ENCODE assay signal across 31 cellular contexts in the genomic region with DNA sequence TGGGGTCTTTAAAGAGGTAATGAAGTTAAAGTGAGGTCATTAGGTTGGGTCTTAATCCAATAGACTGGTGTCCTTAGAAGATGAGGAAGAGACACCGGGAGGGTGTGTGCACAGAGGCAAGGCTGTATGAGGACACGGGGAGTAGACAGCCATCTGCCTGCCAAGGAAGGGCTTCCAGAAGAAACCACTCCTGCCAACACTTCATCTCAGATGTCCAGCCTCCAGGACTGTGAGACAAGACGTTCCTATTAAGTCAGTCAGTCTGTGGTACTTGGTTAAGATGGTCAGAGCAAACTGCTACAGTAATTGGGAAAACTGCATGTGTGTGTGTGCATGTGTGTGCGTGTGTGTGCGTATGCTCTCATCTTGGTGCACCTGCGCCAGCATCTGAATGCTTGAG.
"Had no signal": no experiment of that assay in that cellular context is flagged by ENCODE, and none has a peak within 500 bp of the region (broad histone marks: within the 10 kb centered on the region; RNA-seq: fewer than 3 reads in every experiment).

No MANE protein-coding gene starts in this region.

- H3K4me3 Mint-ChIP-seq: activated CD4-positive, alpha-beta memory T cell treated with anti-CD3 and anti-CD28 coated beads for 36 hours; activated CD4-positive, alpha-beta T cell treated with anti-CD3 and anti-CD28 coated beads for 36 hours; activated CD4-positive, alpha-beta T cell treated with anti-CD3 and anti-CD28 coated beads, Interleukin-2, amount 10 ng/mL, durations not matched to agents 24 days and 14 days; activated CD8-positive, alpha-beta memory T cell treated with anti-CD3 and anti-CD28 coated beads, Interleukin-2, amount 10 ng/mL, durations not matched to agents 7 days and 5 days; activated CD8-positive, alpha-beta T cell treated with anti-CD3 and anti-CD28 coated beads, Interleukin-2, amount 10 ng/mL, durations not matched to agents 7 days and 5 days; activated naive CD4-positive, alpha-beta T cell treated with anti-CD3 and anti-CD28 coated beads, Interleukin-2, amount 10 ng/mL, durations not matched to agents 7 days and 5 days; activated naive CD8-positive, alpha-beta T cell treated with anti-CD3 and anti-CD28 coated beads, Interleukin-2, amount 10 ng/mL, durations not matched to agents 7 days and 5 days; activated T-helper 1 cell treated with anti-CD3 and anti-CD28 coated beads, Interleukin-12 subunit alpha, Interleukin-12 subunit beta, Interleukin-2, Interleukin-4 antibody, amounts not matched to agents 30 ng/mL and 10 ng/mL and 1 ng/mL, durations not matched to agents 14 hours and 24 hours and 36 hours; brain; effector memory CD8-positive, alpha-beta T cell had no signal

- ATAC-seq: activated CD4-positive, alpha-beta T cell treated with anti-CD3 and anti-CD28 coated beads for 36 hours; activated CD8-positive, alpha-beta memory T cell treated with anti-CD3 and anti-CD28 coated beads, Interleukin-2, amount 10 ng/mL, durations not matched to agents 7 days and 5 days; activated CD8-positive, alpha-beta T cell treated with anti-CD3 and anti-CD28 coated beads, Interleukin-2, amount 10 ng/mL, durations not matched to agents 7 days and 5 days; activated naive CD4-positive, alpha-beta T cell treated with anti-CD3 and anti-CD28 coated beads, Interleukin-2, amount 50 U/mL, for 72 hours; effector memory CD8-positive, alpha-beta T cell; foreskin keratinocyte; gastrocnemius medialis had no signal

- DNase-seq: activated CD4-positive, alpha-beta memory T cell treated with anti-CD3 and anti-CD28 coated beads for 36 hours; activated CD4-positive, alpha-beta T cell treated with anti-CD3 and anti-CD28 coated beads for 36 hours; activated CD4-positive, alpha-beta T cell treated with anti-CD3 and anti-CD28 coated beads, Interleukin-2, amount 10 ng/mL, durations not matched to agents 24 days and 14 days; activated CD4-positive, CD25-positive, alpha-beta regulatory T cell; activated CD4-positive, CD25-positive, alpha-beta regulatory T cell treated with anti-CD3 and anti-CD28 coated beads, Interleukin-2, amount 50 U/mL, for 72 hours; activated CD8-positive, alpha-beta memory T cell treated with anti-CD3 and anti-CD28 coated beads, Interleukin-2, amount 10 ng/mL, durations not matched to agents 7 days and 5 days; activated CD8-positive, alpha-beta memory T cell treated with anti-CD3 and anti-CD28 coated beads, Interleukin-2, amount 50 U/mL, for 4 hours; activated CD8-positive, alpha-beta T cell treated with anti-CD3 and anti-CD28 coated beads, Interleukin-2, amount 10 ng/mL, durations not matched to agents 7 days and 5 days; activated gamma-delta T cell; activated naive CD4-positive, alpha-beta T cell; activated naive CD4-positive, alpha-beta T cell treated with anti-CD3 and anti-CD28 coated beads, Interleukin-2, amount 10 ng/mL, durations not matched to agents 7 days and 5 days; activated naive CD8-positive, alpha-beta T cell treated with anti-CD3 and anti-CD28 coated beads, Interleukin-2, amount 10 ng/mL, durations not matched to agents 7 days and 5 days; activated T-cell treated with anti-CD3 and anti-CD28 coated beads, Interleukin-2, amount 50 U/mL, for 1 hour; activated T-cell treated with anti-CD3 and anti-CD28 coated beads, Interleukin-2, amount 50 U/mL, for 48 hours; caudate nucleus; cortex of kidney; dermis blood vessel endothelial cell; effector CD4-positive, alpha-beta T cell; effector memory CD8-positive, alpha-beta T cell; erythroblast; foreskin keratinocyte; gastrocnemius medialis; glutamatergic neuron; T-helper 2 cell had no signal

- FAIRE-seq: colon had no signal

- H3K4me1 Mint-ChIP-seq: activated CD4-positive, alpha-beta T cell treated with anti-CD3 and anti-CD28 coated beads for 36 hours; activated CD4-positive, alpha-beta T cell treated with anti-CD3 and anti-CD28 coated beads, Interleukin-2, amount 10 ng/mL, durations not matched to agents 24 days and 14 days; activated CD8-positive, alpha-beta memory T cell treated with anti-CD3 and anti-CD28 coated beads, Interleukin-2, amount 10 ng/mL, durations not matched to agents 7 days and 5 days; activated naive CD4-positive, alpha-beta T cell treated with anti-CD3 and anti-CD28 coated beads, Interleukin-2, amount 10 ng/mL, durations not matched to agents 7 days and 5 days; activated naive CD8-positive, alpha-beta T cell treated with anti-CD3 and anti-CD28 coated beads, Interleukin-2, amount 10 ng/mL, durations not matched to agents 7 days and 5 days; brain had no signal

- H3K27ac ChIP-seq: ascending aorta, breast epithelium, esophagus muscularis mucosa, foreskin keratinocyte, gastrocnemius medialis had no signal

- H3K27me3 Mint-ChIP-seq: activated CD4-positive, alpha-beta T cell treated with anti-CD3 and anti-CD28 coated beads, Interleukin-2, amount 10 ng/mL, durations not matched to agents 24 days and 14 days; activated CD8-positive, alpha-beta memory T cell treated with anti-CD3 and anti-CD28 coated beads, Interleukin-2, amount 10 ng/mL, durations not matched to agents 7 days and 5 days; activated naive CD4-positive, alpha-beta T cell treated with anti-CD3 and anti-CD28 coated beads, Interleukin-2, amount 10 ng/mL, durations not matched to agents 7 days and 5 days; activated naive CD8-positive, alpha-beta T cell treated with anti-CD3 and anti-CD28 coated beads, Interleukin-2, amount 10 ng/mL, durations not matched to agents 7 days and 5 days had no signal

- H3K9me3 Mint-ChIP-seq: activated CD4-positive, alpha-beta memory T cell treated with anti-CD3 and anti-CD28 coated beads for 36 hours; activated CD4-positive, alpha-beta T cell treated with anti-CD3 and anti-CD28 coated beads, Interleukin-2, amount 10 ng/mL, durations not matched to agents 24 days and 14 days; activated naive CD8-positive, alpha-beta T cell treated with anti-CD3 and anti-CD28 coated beads, Interleukin-2, amount 10 ng/mL, durations not matched to agents 7 days and 5 days; activated T-helper 1 cell treated with anti-CD3 and anti-CD28 coated beads, Interleukin-12 subunit alpha, Interleukin-12 subunit beta, Interleukin-2, Interleukin-4 antibody, amounts not matched to agents 30 ng/mL and 10 ng/mL and 1 ng/mL, durations not matched to agents 14 hours and 24 hours and 36 hours; brain; effector memory CD8-positive, alpha-beta T cell had no signal

- H3K36me3 Mint-ChIP-seq: activated CD4-positive, alpha-beta memory T cell treated with anti-CD3 and anti-CD28 coated beads for 36 hours; activated CD8-positive, alpha-beta memory T cell treated with anti-CD3 and anti-CD28 coated beads, Interleukin-2, amount 10 ng/mL, durations not matched to agents 7 days and 5 days; activated naive CD4-positive, alpha-beta T cell treated with anti-CD3 and anti-CD28 coated beads, Interleukin-2, amount 10 ng/mL, durations not matched to agents 7 days and 5 days; activated naive CD4-positive, alpha-beta T cell treated with anti-CD3 and anti-CD28 coated beads, Interleukin-2, amount 50 U/mL, for 72 hours; activated naive CD8-positive, alpha-beta T cell treated with anti-CD3 and anti-CD28 coated beads, Interleukin-2, amount 10 ng/mL, durations not matched to agents 7 days and 5 days; brain had no signal

- H3K27ac Mint-ChIP-seq: activated CD4-positive, alpha-beta memory T cell treated with anti-CD3 and anti-CD28 coated beads for 36 hours; activated CD4-positive, alpha-beta T cell treated with anti-CD3 and anti-CD28 coated beads for 36 hours; activated CD4-positive, alpha-beta T cell treated with anti-CD3 and anti-CD28 coated beads, Interleukin-2, amount 10 ng/mL, durations not matched to agents 24 days and 14 days; activated CD8-positive, alpha-beta memory T cell treated with anti-CD3 and anti-CD28 coated beads, Interleukin-2, amount 10 ng/mL, durations not matched to agents 7 days and 5 days; activated CD8-positive, alpha-beta T cell treated with anti-CD3 and anti-CD28 coated beads, Interleukin-2, amount 10 ng/mL, durations not matched to agents 7 days and 5 days; activated naive CD4-positive, alpha-beta T cell treated with anti-CD3 and anti-CD28 coated beads, Interleukin-2, amount 10 ng/mL, durations not matched to agents 7 days and 5 days; activated naive CD4-positive, alpha-beta T cell treated with anti-CD3 and anti-CD28 coated beads, Interleukin-2, amount 50 U/mL, for 72 hours; activated naive CD8-positive, alpha-beta T cell treated with anti-CD3 and anti-CD28 coated beads, Interleukin-2, amount 10 ng/mL, durations not matched to agents 7 days and 5 days; activated T-helper 1 cell treated with anti-CD3 and anti-CD28 coated beads, Interleukin-12 subunit alpha, Interleukin-12 subunit beta, Interleukin-2, Interleukin-4 antibody, amounts not matched to agents 30 ng/mL and 10 ng/mL and 1 ng/mL, durations not matched to agents 14 hours and 24 hours and 36 hours; brain; effector memory CD8-positive, alpha-beta T cell had no signal

- H3K9me3 ChIP-seq: ascending aorta, breast epithelium, esophagus muscularis mucosa, gastrocnemius medialis had no signal

- H3K4me3 ChIP-seq: ascending aorta, breast epithelium, esophagus muscularis mucosa, gastrocnemius medialis had no signal

- H3K36me3 ChIP-seq: ascending aorta, breast epithelium, gastrocnemius medialis had no signal

- H3K27me3 ChIP-seq: ascending aorta, esophagus muscularis mucosa, foreskin keratinocyte, gastrocnemius medialis had no signal

- H3K4me1 ChIP-seq: ascending aorta, breast epithelium, foreskin keratinocyte, gastrocnemius medialis had no signal
